Comparison of ENCODE assay signal across 10 cellular contexts in genomic region chr18:3051718-3052410, GRCh38. TPM values are rescaled to one million over a fixed set of nuclear protein-coding genes. Genes with fewer than 3 reads are reported as not detected.
DNase-seq lines count a peak whose midpoint lies in the region; ATAC-seq and TF ChIP-seq lines count a peak whose summit lies in the region.
"Had no signal": no experiment of that assay in that cellular context is flagged by ENCODE, and none has a peak within 500 bp of the region (broad histone marks: within the 10 kb centered on the region; RNA-seq: fewer than 3 reads in every experiment).

No MANE protein-coding gene starts in this region.

- ATAC-seq in HG02870 (IDR thresholded peaks at IDR 0.05; ENCODE audit: unreplicated experiment): no peak

- peaks cover 38% of the 10 kb centered on the region for H3K4me1 Mint-ChIP-seq in activated naive CD4-positive, alpha-beta T cell treated with anti-CD3 and anti-CD28 coated beads, Interleukin-2, amount 10 ng/mL, durations not matched to agents 7 days and 5 days

- H3K27ac Mint-ChIP-seq in activated naive CD4-positive, alpha-beta T cell treated with anti-CD3 and anti-CD28 coated beads, Interleukin-2, amount 10 ng/mL, durations not matched to agents 7 days and 5 days: peak overlapping the region; percentile 42

- TF ChIP-seq CTCF in transverse colon (IDR thresholded peaks at IDR 0.05): no peak
- no peak for TF ChIP-seq CTCF in sigmoid colon (IDR thresholded peaks at IDR 0.05)

- H3K9ac ChIP-seq in duodenal mucosa (ENCODE audit: low read depth in 1 of 2, low read length in 2 of 2): peak overlapping the region in 1 of 2 donors; percentile 60

- H3K9me3 ChIP-seq in duodenal mucosa (ENCODE audit: control insufficient read depth in 1 of 2, low read length in 2 of 2) (no peaks in the 10 kb centered on the region), transverse colon (no peaks in the 10 kb centered on the region), sigmoid colon (no peaks in the 10 kb centered on the region)
- H3K9me3 ChIP-seq: adrenal gland had no signal

- H3K27me3 ChIP-seq in duodenal mucosa (ENCODE audit: control insufficient read depth in 1 of 2, insufficient read depth in 2 of 2, low read length in 2 of 2) (no peaks in the 10 kb centered on the region), transverse colon (no peaks in the 10 kb centered on the region), sigmoid colon (no peaks in the 10 kb centered on the region)
- H3K27me3 ChIP-seq: adrenal gland had no signal

- intact Hi-C loops in transverse colon (cut with DNase I; ENCODE audit: low total_unique reads) (no loop called here), sigmoid colon (cut with DNase I) (no loop called here)

- in situ Hi-C loops in transverse colon (cut with MboI; ENCODE audit: low pct_ligation_motif_present in 1 of 4, low pct_unique_long_range_greater_than_20kb in 1 of 4, low sequenced_read_pairs in 3 of 4): loop anchor here in 2 of 4 donors (25.0 kb wide), 1 partner anchor 115 kb away; no protein-coding TSS in a partner anchor

- 22 to 53% methylated on average over 8 of the region's 8 CpGs for WGBS in transverse colon (ENCODE audit: low coverage in 1 of 2), 2 donors
- 14 to 57% methylated on average over 8 of the region's 8 CpGs for WGBS in sigmoid colon, 2 donors

- peaks cover 11% of the 10 kb centered on the region for H3K9me3 Mint-ChIP-seq in activated naive CD4-positive, alpha-beta T cell treated with anti-CD3 and anti-CD28 coated beads, Interleukin-2, amount 10 ng/mL, durations not matched to agents 7 days and 5 days

- DNase-seq in activated naive CD4-positive, alpha-beta T cell treated with anti-CD3 and anti-CD28 coated beads, Interleukin-2, amount 10 ng/mL, durations not matched to agents 7 days and 5 days: no peak
- no peak for DNase-seq in activated naive CD4-positive, alpha-beta T cell (lab: John Stamatoyannopoulos, UW)
- DNase-seq in NCI-H510A (lab: John Stamatoyannopoulos, UW) (peak; percentile 57), transverse colon (peak; percentile 67), GDM1 (lab: John Stamatoyannopoulos, UW) (no peak), sigmoid colon (no peak)
- DNase-seq: NCI-H524 had no signal

- H3K36me3 Mint-ChIP-seq in activated naive CD4-positive, alpha-beta T cell treated with anti-CD3 and anti-CD28 coated beads, Interleukin-2, amount 10 ng/mL, durations not matched to agents 7 days and 5 days: peaks cover 12% of the 10 kb centered on the region

- TF ChIP-seq POLR2A in transverse colon (IDR thresholded peaks at IDR 0.05) (peak; percentile 16), sigmoid colon (IDR thresholded peaks at IDR 0.05) (no peak)

- H3K4me1 ChIP-seq in duodenal mucosa (ENCODE audit: control insufficient read depth in 1 of 2, insufficient read depth in 2 of 2, low read length in 2 of 2) (peaks cover 12 to 18% of the 10 kb centered on the region in 2 donors), transverse colon (peaks cover 0 to 17% (median 11%) of the 10 kb centered on the region in 4 donors), sigmoid colon (no peaks in the 10 kb centered on the region)
- H3K4me1 ChIP-seq: adrenal gland had no signal

- H3K4me3 ChIP-seq in duodenal mucosa (ENCODE audit: low read depth in 1 of 2, low read length in 2 of 2) (peak overlapping the region; percentile 19 to 23), transverse colon (no peak overlapping the region), sigmoid colon (no peak overlapping the region)
- H3K4me3 ChIP-seq: adrenal gland had no signal

- no peaks in the 10 kb centered on the region for H3K36me3 ChIP-seq in duodenal mucosa (ENCODE audit: control insufficient read depth in 1 of 2, insufficient read depth in 2 of 2, low read length in 2 of 2)
- no peaks in the 10 kb centered on the region for H3K36me3 ChIP-seq in transverse colon
- no peaks in the 10 kb centered on the region for H3K36me3 ChIP-seq in sigmoid colon
- H3K36me3 ChIP-seq: adrenal gland had no signal

- peak overlapping the region; percentile 84 for H3K27ac ChIP-seq in duodenal mucosa (ENCODE audit: low read depth, low read length)
- peak overlapping the region; percentile 74 to 88 (median 82) for H3K27ac ChIP-seq in transverse colon
- H3K27ac ChIP-seq in sigmoid colon: no peak overlapping the region
- H3K27ac ChIP-seq: adrenal gland had no signal

- peaks cover 9% of the 10 kb centered on the region for H3K27me3 Mint-ChIP-seq in activated naive CD4-positive, alpha-beta T cell treated with anti-CD3 and anti-CD28 coated beads, Interleukin-2, amount 10 ng/mL, durations not matched to agents 7 days and 5 days

- CTCF ChIA-PET in activated naive CD4-positive, alpha-beta T cell treated with anti-CD3 and anti-CD28 coated beads, Interleukin-2, amount 10 ng/mL, durations not matched to agents 7 days and 5 days (lab: Charles Lee): no interaction called here

- TF ChIP-seq EP300 in transverse colon (IDR thresholded peaks at IDR 0.05; ENCODE audit: low read depth): no peak
- TF ChIP-seq EP300 in sigmoid colon (IDR thresholded peaks at IDR 0.05): no peak

- H3K4me3 Mint-ChIP-seq in activated naive CD4-positive, alpha-beta T cell treated with anti-CD3 and anti-CD28 coated beads, Interleukin-2, amount 10 ng/mL, durations not matched to agents 7 days and 5 days: no peak overlapping the region

RNA-seq across cellular contexts. Expression of gene LPIN2, which starts 38.9 kb away (rescaled TPM):
- total RNA-seq in transverse colon (100 to 1,000 TPM in 1 of 4 donors, 10 to 100 TPM in 3; 11.1 to 151 (median 87.0) TPM), sigmoid colon (10 to 100 TPM; 13.6 to 31.5 (median 18.0) TPM)
- 10 to 100 TPM; 16.2 to 34.9 (median 28.5) TPM for polyA plus RNA-seq in sigmoid colon

Comparison
In these comparisons a context has a peak if more than half of its experiments do, and no peak if none do; other contexts are left out.
1. DNase-seq: peak in NCI-H510A (single experiment) and transverse colon (single experiment); none in activated naive CD4-positive, alpha-beta T cell treated with anti-CD3 and anti-CD28 coated beads, Interleukin-2, amount 10 ng/mL, durations not matched to agents 7 days and 5 days (single experiment), activated naive CD4-positive, alpha-beta T cell (0 of 4), GDM1 (single experiment) and sigmoid colon (single experiment).
2. H3K27ac ChIP-seq: peak in duodenal mucosa (single experiment) and transverse colon (4 of 4); none in sigmoid colon (0 of 4).
3. H3K4me3 ChIP-seq: peak in duodenal mucosa (2 of 2); none in transverse colon (0 of 4) and sigmoid colon (0 of 4).